Comparison of ENCODE assay signal across 29 cellular contexts in the genomic region with DNA sequence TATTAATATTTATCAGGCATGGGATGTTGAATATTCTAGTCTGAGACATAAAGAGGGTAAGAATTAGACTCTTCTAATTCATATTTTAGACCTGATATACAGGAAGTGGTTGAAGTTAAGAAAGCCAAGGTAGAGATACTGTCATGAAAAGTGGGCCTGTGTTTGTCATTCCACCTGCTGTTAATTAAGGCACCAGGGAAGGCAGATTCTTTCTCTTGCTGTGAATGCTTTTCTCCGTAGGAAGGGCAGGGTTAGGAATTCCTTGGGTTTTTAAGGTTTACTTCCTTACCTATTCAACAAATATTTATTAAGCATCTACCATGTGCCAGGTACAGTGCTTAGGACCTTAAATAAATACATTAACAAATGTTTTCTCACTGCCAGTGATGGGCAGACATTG.
"Had no signal": no experiment of that assay in that cellular context is flagged by ENCODE, and none has a peak within 500 bp of the region (broad histone marks: within the 10 kb centered on the region; RNA-seq: fewer than 3 reads in every experiment).

No MANE protein-coding gene starts in this region.

- H3K27me3 ChIP-seq: ovary, right lobe of liver, sigmoid colon, stomach, testis, tibial artery, transverse colon, upper lobe of right lung, uterus had no signal

- H3K4me1 ChIP-seq: parathyroid adenoma, psoas muscle, right lobe of liver, sigmoid colon, stomach, testis, tibial artery, transverse colon, upper lobe of right lung, uterus had no signal

- H3K36me3 ChIP-seq: ovary, right lobe of liver, sigmoid colon, stomach, tibial artery, transverse colon, upper lobe of right lung, uterus had no signal

- ATAC-seq: naive thymus-derived CD8-positive, alpha-beta T cell; natural killer cell treated with Interleukin-12 subunit alpha and Interleukin-12 subunit beta and Interleukin-15 and Interleukin-18, amount 100 ng/mL, for 72 hours; psoas muscle; right cardiac atrium; right lobe of liver; stimulated activated effector memory CD8-positive, alpha-beta T cell treated with anti-CD3 and anti-CD28 coated beads, Interleukin-12 subunit alpha, Interleukin-12 subunit beta, amount 100 ng/mL, for 72 hours; stimulated activated naive B cell treated with anti-CD40 and anti-IgM and Interleukin-4, amounts not matched to agents 10 μg/mL and 1 μg/mL and 100 μg/mL, for 72 hours; upper lobe of right lung had no signal

- H3K27me3 Mint-ChIP-seq: natural killer cell treated with Interleukin-12 subunit alpha and Interleukin-12 subunit beta and Interleukin-15 and Interleukin-18, amount 100 ng/mL, for 72 hours; progenitor cell of endocrine pancreas; type B pancreatic cell had no signal

- DNase-seq: naive thymus-derived CD8-positive, alpha-beta T cell; nephron progenitor cell; occipital lobe; ovary; posterior cingulate gyrus; psoas muscle; right cardiac atrium; right lobe of liver; sigmoid colon; small intestine; stimulated activated CD4-positive, alpha-beta T cell treated with anti-CD3 and anti-CD28 coated beads, Interleukin-15, amount 100 ng/mL, for 24 hours; stimulated activated CD4-positive, alpha-beta T cell treated with anti-CD3 and anti-CD28 coated beads, Interleukin-2, amount 100 ng/mL, for 24 hours; stimulated activated CD4-positive, alpha-beta T cell treated with anti-CD3 and anti-CD28 coated beads, Interleukin-2, amount 100 ng/mL, for 48 hours; stimulated activated CD4-positive, alpha-beta T cell treated with anti-CD3 and anti-CD28 coated beads, Interleukin-4, amount 100 ng/mL, for 24 hours; stimulated activated naive B cell treated with anti-CD40 and anti-IgM and Interleukin-4, amounts not matched to agents 10 μg/mL and 1 μg/mL and 100 μg/mL, for 72 hours; stimulated activated naive CD4-positive, alpha-beta T cell treated with Interleukin-2 at 50 U/mL for 16 hours; stomach; testis; tibial artery; transverse colon; upper lobe of right lung; uterus had no signal

- H3K9me3 ChIP-seq: ovary, psoas muscle, right lobe of liver, sigmoid colon, stomach, testis, tibial artery, transverse colon, upper lobe of right lung, uterus had no signal

- H3K27ac Mint-ChIP-seq: naive thymus-derived CD8-positive, alpha-beta T cell; natural killer cell treated with Interleukin-12 subunit alpha and Interleukin-12 subunit beta and Interleukin-15 and Interleukin-18, amount 100 ng/mL, for 72 hours; nephron progenitor cell; progenitor cell of endocrine pancreas; stimulated activated effector memory CD8-positive, alpha-beta T cell treated with anti-CD3 and anti-CD28 coated beads, Interleukin-12 subunit alpha, Interleukin-12 subunit beta, amount 100 ng/mL, for 72 hours; stimulated activated naive B cell treated with anti-CD40 and anti-IgM and Interleukin-4, amounts not matched to agents 10 μg/mL and 1 μg/mL and 100 μg/mL, for 72 hours; stimulated activated naive CD8-positive, alpha-beta T cell treated with anti-CD3 and anti-CD28 coated beads, Interleukin-15, Interleukin-2, amounts not matched to agents 100 ng/mL and 50 ng/mL, for 24 hours; type B pancreatic cell had no signal

- H3K4me3 ChIP-seq: ovary, psoas muscle, right lobe of liver, sigmoid colon, stomach, testis, tibial artery, transverse colon, upper lobe of right lung, uterus had no signal

- H3K36me3 Mint-ChIP-seq: naive thymus-derived CD8-positive, alpha-beta T cell; natural killer cell treated with Interleukin-12 subunit alpha and Interleukin-12 subunit beta and Interleukin-15 and Interleukin-18, amount 100 ng/mL, for 72 hours; stimulated activated effector memory CD8-positive, alpha-beta T cell treated with anti-CD3 and anti-CD28 coated beads, Interleukin-12 subunit alpha, Interleukin-12 subunit beta, amount 100 ng/mL, for 72 hours; stimulated activated naive B cell treated with anti-CD40 and anti-IgM and Interleukin-4, amounts not matched to agents 10 μg/mL and 1 μg/mL and 100 μg/mL, for 72 hours; type B pancreatic cell had no signal

- H3K27ac ChIP-seq: ovary, parathyroid adenoma, psoas muscle, right lobe of liver, sigmoid colon, stomach, testis, tibial artery, transverse colon, upper lobe of right lung, uterus had no signal

- H3K4me3 Mint-ChIP-seq: naive thymus-derived CD8-positive, alpha-beta T cell; natural killer cell treated with Interleukin-12 subunit alpha and Interleukin-12 subunit beta and Interleukin-15 and Interleukin-18, amount 100 ng/mL, for 72 hours; nephron progenitor cell; neural crest cell; stimulated activated effector memory CD8-positive, alpha-beta T cell treated with anti-CD3 and anti-CD28 coated beads, Interleukin-12 subunit alpha, Interleukin-12 subunit beta, amount 100 ng/mL, for 72 hours; stimulated activated naive B cell treated with anti-CD40 and anti-IgM and Interleukin-4, amounts not matched to agents 10 μg/mL and 1 μg/mL and 100 μg/mL, for 72 hours; stimulated activated naive CD8-positive, alpha-beta T cell treated with anti-CD3 and anti-CD28 coated beads, Interleukin-15, Interleukin-2, amounts not matched to agents 100 ng/mL and 50 ng/mL, for 24 hours; type B pancreatic cell had no signal

- H3K9me3 Mint-ChIP-seq: nephron progenitor cell; stimulated activated naive B cell treated with anti-CD40 and anti-IgM and Interleukin-4, amounts not matched to agents 10 μg/mL and 1 μg/mL and 100 μg/mL, for 72 hours; stimulated activated naive CD8-positive, alpha-beta T cell treated with anti-CD3 and anti-CD28 coated beads, Interleukin-15, Interleukin-2, amounts not matched to agents 100 ng/mL and 50 ng/mL, for 24 hours; type B pancreatic cell had no signal

- H3K4me1 Mint-ChIP-seq: naive thymus-derived CD8-positive, alpha-beta T cell; nephron progenitor cell; stimulated activated effector memory CD8-positive, alpha-beta T cell treated with anti-CD3 and anti-CD28 coated beads, Interleukin-12 subunit alpha, Interleukin-12 subunit beta, amount 100 ng/mL, for 72 hours; stimulated activated naive B cell treated with anti-CD40 and anti-IgM and Interleukin-4, amounts not matched to agents 10 μg/mL and 1 μg/mL and 100 μg/mL, for 72 hours had no signal
